ENCODE assay signal across 15 cellular contexts in the genomic region with DNA sequence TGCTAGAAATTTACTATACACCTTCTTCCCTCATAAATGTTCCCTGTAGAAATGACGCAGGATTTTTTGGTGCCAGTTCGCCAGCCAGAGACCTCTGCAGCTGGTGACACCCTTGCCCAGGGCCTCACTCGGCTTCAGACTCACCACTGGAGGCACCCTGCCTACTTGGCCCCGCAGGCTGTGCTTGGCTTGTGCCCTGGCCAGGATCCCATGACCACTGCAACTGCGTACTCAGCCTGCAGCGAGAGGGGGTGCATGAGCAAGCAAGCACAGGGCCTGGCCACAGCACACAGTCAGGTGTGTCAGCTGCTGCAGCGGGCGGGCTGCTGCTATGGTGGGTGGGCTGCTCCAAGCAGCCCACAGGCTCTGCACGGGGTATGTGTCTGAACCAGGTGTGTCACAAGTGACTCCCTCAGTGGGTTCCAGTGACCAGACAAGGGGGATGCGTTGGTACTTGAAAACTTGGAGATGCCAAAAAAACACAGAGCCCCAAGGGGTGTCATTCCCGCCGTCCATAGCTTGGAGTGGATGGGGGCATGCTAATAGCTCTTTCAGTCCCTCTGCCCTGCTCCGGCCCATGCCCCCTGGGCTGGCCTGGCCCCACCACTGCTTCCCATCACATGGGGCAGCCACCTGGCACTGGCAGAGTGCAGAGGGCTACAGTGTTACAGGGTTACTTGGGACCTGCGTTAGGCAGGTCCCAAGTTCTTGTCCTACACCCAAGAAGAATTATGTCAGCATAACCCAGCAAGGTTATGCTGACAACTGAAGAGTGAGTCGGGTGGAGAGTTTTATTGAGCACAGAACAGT.
"Had no signal": no experiment of that assay in that cellular context is flagged by ENCODE, and none has a peak within 500 bp of the region (broad histone marks: within the 10 kb centered on the region; RNA-seq: fewer than 3 reads in every experiment).

No MANE protein-coding gene starts in this region.

- H3K4me1 ChIP-seq: suprapubic skin had no signal

- H3K36me3 Mint-ChIP-seq: activated CD4-positive, alpha-beta memory T cell treated with anti-CD3 and anti-CD28 coated beads for 36 hours; activated naive CD8-positive, alpha-beta T cell treated with anti-CD3 and anti-CD28 coated beads for 36 hours; natural killer cell had no signal

- ATAC-seq: mucosa of descending colon; natural killer cell; stimulated activated naive CD8-positive, alpha-beta T cell treated with anti-CD3 and anti-CD28 coated beads, Interleukin-15, Interleukin-2, amounts not matched to agents 100 U/mL and 50 U/mL, for 24 hours had no signal

- H3K36me3 ChIP-seq: ovary, suprapubic skin had no signal

- H3K4me3 ChIP-seq: lung, mucosa of descending colon, ovary, suprapubic skin had no signal

- H3K27me3 Mint-ChIP-seq: activated naive CD8-positive, alpha-beta T cell treated with anti-CD3 and anti-CD28 coated beads for 36 hours had no signal

- DNase-seq: activated CD4-positive, alpha-beta memory T cell treated with anti-CD3 and anti-CD28 coated beads for 36 hours; activated gamma-delta T cell treated with Interleukin-2 at 50 U/mL for 16 hours; activated naive CD8-positive, alpha-beta T cell treated with anti-CD3 and anti-CD28 coated beads for 36 hours; activated T-cell treated with anti-CD3 and anti-CD28 coated beads, Interleukin-2, amount 50 U/mL, for 48 hours; dermis blood vessel endothelial cell; erythroblast; hypothalamus; mucosa of descending colon; natural killer cell; ovary; stimulated activated CD4-positive, alpha-beta T cell treated with anti-CD3 and anti-CD28 coated beads, Interleukin-2, amount 100 ng/mL, for 48 hours; stimulated activated naive CD8-positive, alpha-beta T cell treated with anti-CD3 and anti-CD28 coated beads, Interleukin-15, Interleukin-2, amounts not matched to agents 100 U/mL and 50 U/mL, for 24 hours; T-helper 2 cell had no signal

- H3K27me3 ChIP-seq: ovary, suprapubic skin had no signal

- H3K27ac ChIP-seq: ovary, suprapubic skin had no signal

- H3K4me1 Mint-ChIP-seq: activated naive CD8-positive, alpha-beta T cell treated with anti-CD3 and anti-CD28 coated beads for 36 hours had no signal

- H3K9me3 ChIP-seq: mucosa of descending colon, ovary, suprapubic skin had no signal

- H3K27ac Mint-ChIP-seq: activated CD4-positive, alpha-beta memory T cell treated with anti-CD3 and anti-CD28 coated beads for 36 hours; activated naive CD8-positive, alpha-beta T cell treated with anti-CD3 and anti-CD28 coated beads for 36 hours; natural killer cell had no signal

- H3K9me3 Mint-ChIP-seq: activated CD4-positive, alpha-beta memory T cell treated with anti-CD3 and anti-CD28 coated beads for 36 hours; activated naive CD8-positive, alpha-beta T cell treated with anti-CD3 and anti-CD28 coated beads for 36 hours; natural killer cell had no signal

- H3K4me3 Mint-ChIP-seq: activated CD4-positive, alpha-beta memory T cell treated with anti-CD3 and anti-CD28 coated beads for 36 hours; activated naive CD8-positive, alpha-beta T cell treated with anti-CD3 and anti-CD28 coated beads for 36 hours; natural killer cell had no signal
